ENCODE assay signal across 14 cellular contexts in genomic region chr14:51014086-51014485, GRCh38.
DNase-seq lines count a peak whose midpoint lies in the region; ATAC-seq and TF ChIP-seq lines count a peak whose summit lies in the region.
"Had no signal": no experiment of that assay in that cellular context is flagged by ENCODE, and none has a peak within 500 bp of the region (broad histone marks: within the 10 kb centered on the region; RNA-seq: fewer than 3 reads in every experiment).

No MANE protein-coding gene starts in this region.

- H3K4me3 Mint-ChIP-seq in activated naive CD8-positive, alpha-beta T cell treated with anti-CD3 and anti-CD28 coated beads for 36 hours, result no peak overlapping the region
- H3K4me3 Mint-ChIP-seq: activated B cell treated with CpG ODN at 0.5 μM for 24 hours; activated T-helper 17 cell treated with anti-CD3 and anti-CD28 coated beads, Interleukin-2, amount 50 U/mL, for 72 hours; naive B cell had no signal

- no peak overlapping the region for H3K4me3 ChIP-seq in fibroblast of pulmonary artery (replicated peaks; ENCODE audit: low read depth, low read length)
- H3K4me3 ChIP-seq in stomach, result no peak overlapping the region

- no peaks in the 10 kb centered on the region for H3K27me3 Mint-ChIP-seq in activated naive CD8-positive, alpha-beta T cell treated with anti-CD3 and anti-CD28 coated beads for 36 hours
- H3K27me3 Mint-ChIP-seq: activated B cell treated with CpG ODN at 0.5 μM for 24 hours, naive B cell had no signal

- no peak overlapping the region for H3K27ac ChIP-seq in stomach

- H3K4me1 Mint-ChIP-seq in activated naive CD8-positive, alpha-beta T cell treated with anti-CD3 and anti-CD28 coated beads for 36 hours, result no peaks in the 10 kb centered on the region
- H3K4me1 Mint-ChIP-seq: activated B cell treated with CpG ODN at 0.5 μM for 24 hours; activated T-helper 17 cell treated with anti-CD3 and anti-CD28 coated beads, Interleukin-2, amount 50 U/mL, for 72 hours; naive B cell had no signal

- TF ChIP-seq EP300 in stomach (IDR thresholded peaks at IDR 0.05), result no peak

- peak; percentile 78 for ATAC-seq in sciatic nerve
- ATAC-seq: activated T-helper 17 cell treated with anti-CD3 and anti-CD28 coated beads, Interleukin-2, amount 50 U/mL, for 72 hours; stimulated activated naive CD8-positive, alpha-beta T cell treated with anti-CD3 and anti-CD28 coated beads, Interleukin-15, Interleukin-2, amounts not matched to agents 100 U/mL and 50 U/mL, for 24 hours had no signal

- H3K27me3 ChIP-seq in stomach, result no peaks in the 10 kb centered on the region

- TF ChIP-seq CTCF in fibroblast of pulmonary artery (IDR thresholded peaks at IDR 0.05; ENCODE audit: low read length, missing control alignments), result no peak
- TF ChIP-seq CTCF in stomach (IDR thresholded peaks at IDR 0.05), result no peak

- 44 to 74% (median 65%) methylated on average over 2 of the region's 2 CpGs for WGBS in stomach, 5 donors

- H3K36me3 Mint-ChIP-seq in activated naive CD8-positive, alpha-beta T cell treated with anti-CD3 and anti-CD28 coated beads for 36 hours, result peaks cover 2% of the 10 kb centered on the region
- H3K36me3 Mint-ChIP-seq: naive B cell had no signal

- H3K9me3 ChIP-seq in stomach, result no peaks in the 10 kb centered on the region

- H3K9me3 Mint-ChIP-seq in activated naive CD8-positive, alpha-beta T cell treated with anti-CD3 and anti-CD28 coated beads for 36 hours, result no peaks in the 10 kb centered on the region
- H3K9me3 Mint-ChIP-seq: activated B cell treated with CpG ODN at 0.5 μM for 24 hours; activated T-helper 17 cell treated with anti-CD3 and anti-CD28 coated beads, Interleukin-2, amount 50 U/mL, for 72 hours; naive B cell had no signal

- intact Hi-C loops in sciatic nerve (cut with DNase I), result no loop called here
- intact Hi-C loops in stomach (cut with DNase I; ENCODE audit: low total_unique reads), result no loop called here

- DNase-seq in DMS79 treated with DMSO at 0.1 percent for 48 hours (lab: John Stamatoyannopoulos, UW) (peak; percentile 98), RPMI7951 (ENCODE audit: low read depth) (peak; percentile 80), fibroblast of pulmonary artery (ENCODE audit: low read depth) (peak; percentile 75), sciatic nerve (ENCODE audit: low spot score) (no peak), stomach (no peak), middle frontal gyrus (ENCODE audit: extremely low spot score, low spot score) (no peak), RKO (ENCODE audit: low spot score) (no peak)
- DNase-seq in activated naive CD8-positive, alpha-beta T cell treated with anti-CD3 and anti-CD28 coated beads for 36 hours, result no peak
- DNase-seq: activated B cell treated with CpG ODN at 0.5 μM for 24 hours; cortex of kidney; naive B cell; SHP77; stimulated activated naive CD8-positive, alpha-beta T cell treated with anti-CD3 and anti-CD28 coated beads, Interleukin-15, Interleukin-2, amounts not matched to agents 100 U/mL and 50 U/mL, for 24 hours had no signal

- no peak for TF ChIP-seq POLR2A in stomach (IDR thresholded peaks at IDR 0.05)

- no peaks in the 10 kb centered on the region for H3K4me1 ChIP-seq in stomach

- no peaks in the 10 kb centered on the region for H3K36me3 ChIP-seq in stomach

- H3K27ac Mint-ChIP-seq in activated naive CD8-positive, alpha-beta T cell treated with anti-CD3 and anti-CD28 coated beads for 36 hours, result no peak overlapping the region
- H3K27ac Mint-ChIP-seq: activated B cell treated with CpG ODN at 0.5 μM for 24 hours; activated T-helper 17 cell treated with anti-CD3 and anti-CD28 coated beads, Interleukin-2, amount 50 U/mL, for 72 hours had no signal

Comparison
In these comparisons a context has a peak if more than half of its experiments do, and no peak if none do; other contexts are left out.
1. DNase-seq: peak in DMS79 treated with DMSO at 0.1 percent for 48 hours (single experiment), RPMI7951 (single experiment) and fibroblast of pulmonary artery (single experiment); none in sciatic nerve (single experiment), stomach (single experiment), middle frontal gyrus (single experiment), activated naive CD8-positive, alpha-beta T cell treated with anti-CD3 and anti-CD28 coated beads for 36 hours (single experiment) and RKO (single experiment).